In the genomic region with DNA sequence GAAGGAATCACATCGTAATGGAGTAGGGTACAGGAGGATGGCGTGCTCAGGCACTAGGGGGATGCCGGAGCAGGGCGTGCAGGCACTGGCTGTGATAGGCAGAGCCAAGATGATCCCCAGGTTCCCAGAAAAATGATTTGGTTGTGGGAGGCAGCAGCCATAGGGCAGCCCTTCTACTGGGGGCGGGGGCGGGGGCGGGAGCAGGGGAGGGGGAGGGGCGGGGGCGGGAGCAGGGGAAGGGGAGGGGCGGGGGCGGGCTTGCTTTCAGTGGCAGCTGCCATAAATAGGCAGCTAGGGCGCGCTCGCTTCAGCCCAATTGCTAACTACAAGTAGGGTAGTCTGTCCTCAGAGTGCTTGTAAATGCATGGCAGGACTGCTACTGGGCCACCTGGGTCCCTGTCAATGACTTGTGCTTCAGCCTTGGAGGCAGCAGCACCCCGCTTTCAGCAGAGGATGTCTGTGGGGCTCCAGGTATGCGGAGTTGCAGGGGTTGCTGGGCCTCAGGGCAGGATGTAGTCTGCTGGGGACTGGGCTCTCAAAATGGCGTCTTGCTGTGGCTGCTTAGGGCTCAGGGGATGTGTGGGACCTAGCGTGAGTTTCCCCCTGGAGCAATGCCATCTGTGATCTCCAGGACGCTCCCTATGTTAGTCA, we compare ENCODE assay signal across 1 cellular context.
A peak's percentile ranks its signal among the peaks of the same experiment; 100 is the strongest.
TF ChIP-seq lines count a peak whose summit lies in the region.

No MANE protein-coding gene starts in this region.

TF ChIP-seq in K562, 482 proteins besides CTCF, POLR2A, EP300 and RAD21 (continued from another document):
- TF ChIP-seq PHF8 (IDR thresholded peaks at IDR 0.05; ENCODE audit: borderline replicate concordance, low read length) (peak; percentile 34; the same call in 1 of the 2 replicates), SPI1 (IDR thresholded peaks at IDR 0.05; ENCODE audit: borderline replicate concordance, low read depth, low read length) (no peak)
TF ChIP-seq in K562: peak in this region for 15.
